ENCODE assay signal across 1 cellular context in the genomic region with DNA sequence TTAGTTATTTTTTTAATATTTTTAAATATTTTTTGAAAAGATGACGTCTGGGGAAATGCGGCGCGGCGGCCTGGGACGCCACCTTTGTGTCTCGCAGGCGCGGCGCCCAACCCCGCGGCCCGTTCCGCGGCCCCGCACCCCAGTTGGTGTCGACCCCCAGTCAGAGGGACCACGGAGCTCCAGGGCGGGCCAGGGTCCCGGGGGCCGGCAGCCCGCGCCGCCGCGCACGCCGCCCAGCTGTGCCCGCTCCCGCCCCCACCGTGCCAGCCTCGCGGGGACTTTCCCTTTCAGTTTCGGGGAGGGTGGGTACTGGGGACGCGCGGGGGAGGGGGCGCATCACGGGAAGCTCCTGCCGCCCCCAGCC.
TF ChIP-seq lines count a peak whose summit lies in the region.

No MANE protein-coding gene starts in this region.

TF ChIP-seq in GM12878, 131 proteins besides CTCF, POLR2A, EP300 and RAD21:
- TF ChIP-seq YY1 (IDR thresholded peaks at IDR 0.05; ENCODE audit: low read depth, low read length) (no peak), TCF3 (IDR thresholded peaks at IDR 0.05; ENCODE audit: borderline replicate concordance, insufficient read depth, low read depth, low read length) (no peak), HDGF (IDR thresholded peaks at IDR 0.05) (no peak)
- TF ChIP-seq, protein P1, sequence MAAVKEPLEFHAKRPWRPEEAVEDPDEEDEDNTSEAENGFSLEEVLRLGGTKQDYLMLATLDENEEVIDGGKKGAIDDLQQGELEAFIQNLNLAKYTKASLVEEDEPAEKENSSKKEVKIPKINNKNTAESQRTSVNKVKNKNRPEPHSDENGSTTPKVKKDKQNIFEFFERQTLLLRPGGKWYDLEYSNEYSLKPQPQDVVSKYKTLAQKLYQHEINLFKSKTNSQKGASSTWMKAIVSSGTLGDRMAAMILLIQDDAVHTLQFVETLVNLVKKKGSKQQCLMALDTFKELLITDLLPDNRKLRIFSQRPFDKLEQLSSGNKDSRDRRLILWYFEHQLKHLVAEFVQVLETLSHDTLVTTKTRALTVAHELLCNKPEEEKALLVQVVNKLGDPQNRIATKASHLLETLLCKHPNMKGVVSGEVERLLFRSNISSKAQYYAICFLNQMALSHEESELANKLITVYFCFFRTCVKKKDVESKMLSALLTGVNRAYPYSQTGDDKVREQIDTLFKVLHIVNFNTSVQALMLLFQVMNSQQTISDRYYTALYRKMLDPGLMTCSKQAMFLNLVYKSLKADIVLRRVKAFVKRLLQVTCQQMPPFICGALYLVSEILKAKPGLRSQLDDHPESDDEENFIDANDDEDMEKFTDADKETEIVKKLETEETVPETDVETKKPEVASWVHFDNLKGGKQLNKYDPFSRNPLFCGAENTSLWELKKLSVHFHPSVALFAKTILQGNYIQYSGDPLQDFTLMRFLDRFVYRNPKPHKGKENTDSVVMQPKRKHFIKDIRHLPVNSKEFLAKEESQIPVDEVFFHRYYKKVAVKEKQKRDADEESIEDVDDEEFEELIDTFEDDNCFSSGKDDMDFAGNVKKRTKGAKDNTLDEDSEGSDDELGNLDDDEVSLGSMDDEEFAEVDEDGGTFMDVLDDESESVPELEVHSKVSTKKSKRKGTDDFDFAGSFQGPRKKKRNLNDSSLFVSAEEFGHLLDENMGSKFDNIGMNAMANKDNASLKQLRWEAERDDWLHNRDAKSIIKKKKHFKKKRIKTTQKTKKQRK (IDR thresholded peaks at IDR 0.05; ENCODE audit: low read depth, low read length): no peak
